In genomic region chr6:77466055-77467028, GRCh38 we compare ENCODE assay signal across 8 cellular contexts. TPM values are rescaled to one million over a fixed set of nuclear protein-coding genes. Genes with fewer than 3 reads are reported as not detected.
DNase-seq lines count a peak whose midpoint lies in the region; ATAC-seq lines count a peak whose summit lies in the region.

No MANE protein-coding gene starts in this region.

- peak; percentile 74 for ATAC-seq in GM19467 (IDR thresholded peaks at IDR 0.05; ENCODE audit: unreplicated experiment)
- ATAC-seq in HG03460 (IDR thresholded peaks at IDR 0.05; ENCODE audit: unreplicated experiment): peak; percentile 83
- peak; percentile 76 for ATAC-seq in aorta (ENCODE audit: low FRiP score)

- intact Hi-C loops in aorta (cut with DNase I): loop anchor here (10.0 kb wide), 4 partner anchors 582 to 1608 kb away; partner anchors contain the start of gene PHIP (in 1 of the 2)
- intact Hi-C loops in posterior vena cava (cut with DNase I): loop anchor here in 1 of 2 donors (5.0 to 10.0 kb wide), 2 partner anchors 886 to 1532 kb away; no protein-coding TSS in a partner anchor

- peak overlapping the region; percentile 24 to 43 for H3K4me3 ChIP-seq in esophagus (ENCODE audit: low read depth in 1 of 2, low read length in 2 of 2)
- peak overlapping the region; percentile 61 for H3K4me3 ChIP-seq in mucosa of stomach (ENCODE audit: low read length)
- peak overlapping the region; percentile 78 to 95 for H3K4me3 ChIP-seq in aorta (ENCODE audit: low read length in 2 of 2)

- H3K4me1 ChIP-seq in ES-I3 (ENCODE audit: insufficient read depth, low read length) (no peaks in the 10 kb centered on the region), esophagus (ENCODE audit: control insufficient read depth in 2 of 2, insufficient read depth in 2 of 2, low read length in 1 of 2) (peaks cover 7 to 13% of the 10 kb centered on the region in 2 donors), mucosa of stomach (ENCODE audit: control insufficient read depth, insufficient read depth, low read length) (peaks cover 11% of the 10 kb centered on the region), aorta (ENCODE audit: control insufficient read depth in 1 of 2, insufficient read depth in 2 of 2, low read length in 2 of 2) (no peaks in the 10 kb centered on the region)

- 2 to 3% methylated on average over 36 of the region's 36 CpGs for WGBS in esophagus, 2 donors
- WGBS in aorta, 2 donors: 0 to 1% methylated on average over 36 of the region's 36 CpGs

- H3K27me3 ChIP-seq in esophagus (ENCODE audit: control insufficient read depth in 1 of 2, insufficient read depth in 2 of 2, low read length in 2 of 2) (peaks cover 7 to 21% of the 10 kb centered on the region in 2 donors), mucosa of stomach (ENCODE audit: control insufficient read depth, insufficient read depth, low read length) (peaks cover 21% of the 10 kb centered on the region), aorta (ENCODE audit: control insufficient read depth in 1 of 2, insufficient read depth in 2 of 2, low read length in 1 of 2) (no peaks in the 10 kb centered on the region)

- no peaks in the 10 kb centered on the region for H3K36me3 ChIP-seq in ES-I3 (ENCODE audit: insufficient read depth, low read length)
- H3K36me3 ChIP-seq in esophagus (ENCODE audit: control insufficient read depth in 2 of 2, insufficient read depth in 2 of 2, low read length in 1 of 2): no peaks in the 10 kb centered on the region
- no peaks in the 10 kb centered on the region for H3K36me3 ChIP-seq in mucosa of stomach (ENCODE audit: control insufficient read depth, insufficient read depth, low read length)
- no peaks in the 10 kb centered on the region for H3K36me3 ChIP-seq in aorta (ENCODE audit: control insufficient read depth in 1 of 2, insufficient read depth in 2 of 2, low read length in 1 of 2)

- H3K9me3 ChIP-seq in ES-I3 (ENCODE audit: control insufficient read depth, insufficient read depth, low read length): no peaks in the 10 kb centered on the region
- peaks cover 0 to 6% of the 10 kb centered on the region in 2 donors for H3K9me3 ChIP-seq in esophagus (ENCODE audit: control insufficient read depth in 2 of 2, insufficient read depth in 1 of 2, low read depth in 1 of 2, low read length in 1 of 2)
- no peaks in the 10 kb centered on the region for H3K9me3 ChIP-seq in mucosa of stomach (ENCODE audit: control insufficient read depth, low read length)
- H3K9me3 ChIP-seq in aorta (ENCODE audit: control insufficient read depth, low read length): no peaks in the 10 kb centered on the region

- DNase-seq in UCSD-AML1 (lab: John Stamatoyannopoulos, UW; ENCODE audit: unreplicated experiment) (peak; percentile 51), aorta (peak; percentile 66 to 84), posterior vena cava (ENCODE audit: low spot score) (no peak)

- H3K9ac ChIP-seq in ES-I3 (ENCODE audit: low read depth, low read length): peak overlapping the region; percentile 82
- peak overlapping the region; percentile 64 for H3K9ac ChIP-seq in mucosa of stomach (ENCODE audit: low read length)

- H3K27ac ChIP-seq in esophagus (ENCODE audit: low read depth in 2 of 2, low read length in 1 of 2) (no peak overlapping the region), aorta (ENCODE audit: low read depth in 1 of 2, low read length in 2 of 2) (peak overlapping the region; percentile 11 to 90)

RNA-seq across cellular contexts. Expression of gene HTR1B, which starts 3.1 kb away (rescaled TPM):
- under 1 TPM; 0.02 to 0.04 TPM for polyA plus RNA-seq in esophagus
- 10 to 100 TPM in 1 of 2 donors, 1 to 10 TPM in 1; 6.6 to 17.5 TPM for total RNA-seq in aorta
- 1 to 10 TPM in 1 of 2 donors, under 1 TPM in 1; 0.50 to 7.2 TPM for polyA plus RNA-seq in aorta
- total RNA-seq in posterior vena cava: 1 to 10 TPM; 7.6 to 9.2 TPM

Comparison
In these comparisons a context has a peak if more than half of its experiments do, and no peak if none do; other contexts are left out.
1. H3K27ac ChIP-seq: peak in aorta (2 of 2); none in esophagus (0 of 2).
2. H3K4me3 ChIP-seq: peak in every context shown above with its lines; median percentile 86 in aorta; 61 in mucosa of stomach; 34 in esophagus.
3. Peak in every context shown above with its lines, with median percentiles within 50 percentile points of each other: ATAC-seq.